ENCODE assay signal across 21 cellular contexts in genomic region chr2:77834360-77835002, GRCh38.
"Had no signal": no experiment of that assay in that cellular context is flagged by ENCODE, and none has a peak within 500 bp of the region (broad histone marks: within the 10 kb centered on the region; RNA-seq: fewer than 3 reads in every experiment).

No MANE protein-coding gene starts in this region.

- H3K4me1 Mint-ChIP-seq: activated CD4-positive, alpha-beta T cell treated with anti-CD3 and anti-CD28 coated beads for 36 hours; activated CD8-positive, alpha-beta memory T cell treated with anti-CD3 and anti-CD28 coated beads, Interleukin-2, amount 10 ng/mL, durations not matched to agents 7 days and 5 days; nephron progenitor cell had no signal

- ATAC-seq: activated CD4-positive, alpha-beta T cell treated with anti-CD3 and anti-CD28 coated beads for 36 hours; activated CD8-positive, alpha-beta memory T cell treated with anti-CD3 and anti-CD28 coated beads, Interleukin-2, amount 10 ng/mL, durations not matched to agents 7 days and 5 days; left lobe of liver; stimulated activated naive CD8-positive, alpha-beta T cell treated with anti-CD3 and anti-CD28 coated beads, Interleukin-15, Interleukin-2, amounts not matched to agents 100 U/mL and 50 U/mL, for 24 hours; WTC11 had no signal

- H3K27ac Mint-ChIP-seq: activated CD4-positive, alpha-beta memory T cell treated with anti-CD3 and anti-CD28 coated beads for 36 hours; activated CD4-positive, alpha-beta T cell treated with anti-CD3 and anti-CD28 coated beads for 36 hours; activated CD8-positive, alpha-beta memory T cell treated with anti-CD3 and anti-CD28 coated beads, Interleukin-2, amount 10 ng/mL, durations not matched to agents 7 days and 5 days; activated naive CD4-positive, alpha-beta T cell treated with anti-CD3 and anti-CD28 coated beads for 36 hours; activated T-helper 2 cell treated with anti-CD3 and anti-CD28 coated beads, Interferon-gamma antibody, Interleukin-2, Interleukin-4, amounts not matched to agents 10 μg/mL and 5 μg/mL and 100 μg/mL, durations not matched to agents 14 hours and 24 hours and 36 hours; nephron progenitor cell; progenitor cell of endocrine pancreas; WTC11 had no signal

- DNase-seq: activated CD4-positive, alpha-beta memory T cell treated with anti-CD3 and anti-CD28 coated beads for 36 hours; activated CD4-positive, alpha-beta T cell treated with anti-CD3 and anti-CD28 coated beads for 36 hours; activated CD8-positive, alpha-beta memory T cell treated with anti-CD3 and anti-CD28 coated beads, Interleukin-2, amount 10 ng/mL, durations not matched to agents 7 days and 5 days; activated naive CD4-positive, alpha-beta T cell treated with anti-CD3 and anti-CD28 coated beads for 36 hours; aorta; brain microvascular endothelial cell; central memory CD4-positive, alpha-beta T cell; dorsolateral prefrontal cortex; hypothalamus; nephron progenitor cell; stimulated activated naive CD8-positive, alpha-beta T cell treated with anti-CD3 and anti-CD28 coated beads, Interleukin-15, Interleukin-2, amounts not matched to agents 100 U/mL and 50 U/mL, for 24 hours had no signal

- H3K27ac ChIP-seq: brain microvascular endothelial cell, dorsolateral prefrontal cortex, tibial nerve had no signal

- H3K4me3 Mint-ChIP-seq: activated CD4-positive, alpha-beta memory T cell treated with anti-CD3 and anti-CD28 coated beads for 36 hours; activated CD4-positive, alpha-beta T cell treated with anti-CD3 and anti-CD28 coated beads for 36 hours; activated CD8-positive, alpha-beta memory T cell treated with anti-CD3 and anti-CD28 coated beads, Interleukin-2, amount 10 ng/mL, durations not matched to agents 7 days and 5 days; activated naive CD4-positive, alpha-beta T cell treated with anti-CD3 and anti-CD28 coated beads for 36 hours; nephron progenitor cell; WTC11 had no signal

- H3K27me3 ChIP-seq: brain microvascular endothelial cell, dorsolateral prefrontal cortex, tibial nerve had no signal

- H3K36me3 Mint-ChIP-seq: activated CD4-positive, alpha-beta memory T cell treated with anti-CD3 and anti-CD28 coated beads for 36 hours; activated CD8-positive, alpha-beta memory T cell treated with anti-CD3 and anti-CD28 coated beads, Interleukin-2, amount 10 ng/mL, durations not matched to agents 7 days and 5 days had no signal

- FAIRE-seq: colon, frontal cortex, keratinocyte, urothelium cell line had no signal

- H3K27me3 Mint-ChIP-seq: activated CD4-positive, alpha-beta memory T cell treated with anti-CD3 and anti-CD28 coated beads for 36 hours; activated CD4-positive, alpha-beta T cell treated with anti-CD3 and anti-CD28 coated beads for 36 hours; activated CD8-positive, alpha-beta memory T cell treated with anti-CD3 and anti-CD28 coated beads, Interleukin-2, amount 10 ng/mL, durations not matched to agents 7 days and 5 days; progenitor cell of endocrine pancreas had no signal

- H3K4me3 ChIP-seq: dorsolateral prefrontal cortex, lung, tibial nerve had no signal

- H3K36me3 ChIP-seq: brain microvascular endothelial cell, tibial nerve had no signal

- H3K4me1 ChIP-seq: tibial nerve had no signal
